In the genomic region with DNA sequence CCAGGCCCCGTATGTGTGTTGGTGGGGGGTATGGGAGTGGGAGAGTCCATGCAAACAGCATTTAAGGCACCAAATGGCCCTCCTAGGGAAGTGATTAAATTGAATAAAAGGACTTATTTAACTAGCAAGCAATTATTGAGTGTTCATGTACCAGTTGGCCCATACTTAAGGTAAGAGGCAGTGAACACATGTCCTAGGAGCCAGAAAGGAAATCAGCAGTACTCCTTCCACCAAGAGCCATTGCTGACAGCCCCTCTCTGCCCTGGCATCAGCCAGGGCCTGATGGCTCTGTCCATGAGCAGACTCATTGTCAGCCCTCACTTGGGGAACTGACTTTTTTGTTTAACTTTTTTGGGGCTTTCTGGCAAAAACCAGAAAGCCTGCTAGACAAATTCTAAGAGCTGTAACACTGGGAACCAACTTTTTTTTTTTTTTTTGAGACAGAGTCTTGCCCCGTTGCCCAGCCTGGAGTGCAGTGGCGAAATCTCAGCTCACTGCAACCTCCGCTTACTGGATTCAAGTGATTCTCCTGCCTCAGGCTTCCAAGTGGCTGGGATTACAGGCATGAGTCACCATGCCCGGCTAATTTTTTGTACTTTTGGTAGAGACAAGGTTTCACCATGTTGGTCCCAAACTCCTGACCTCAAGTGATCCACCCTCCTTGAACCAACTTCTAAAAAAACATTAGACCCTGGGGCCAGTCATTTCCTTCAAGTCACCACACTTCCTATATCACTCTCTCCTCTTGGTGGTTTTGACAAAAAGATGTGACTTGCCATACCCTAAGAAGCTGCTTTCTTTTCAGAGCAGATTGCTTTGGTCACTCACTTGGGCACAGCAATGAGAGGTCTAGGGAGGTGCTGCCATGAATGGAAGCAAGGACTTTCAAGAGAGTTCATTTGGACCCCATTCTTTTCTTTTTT, we compare ENCODE assay signal across 1 cellular context.
TF ChIP-seq lines count a peak whose summit lies in the region.

No MANE protein-coding gene starts in this region.

TF ChIP-seq in HepG2, 621 proteins besides CTCF, POLR2A, EP300 and RAD21 (continued from another document):
- TF ChIP-seq ZNF275 (CRISPR knock-in tag; IDR thresholded peaks at IDR 0.05; ENCODE audit: borderline replicate concordance) (no peak), ZNF549 (CRISPR knock-in tag; IDR thresholded peaks at IDR 0.05) (no peak), RARA (CRISPR knock-in tag; IDR thresholded peaks at IDR 0.05) (peak; percentile 36; the same call in 1 of the 2 replicates), ZNF501 (CRISPR knock-in tag; IDR thresholded peaks at IDR 0.05) (peak; percentile 20; the same call in 1 of the 2 replicates), ZNF570 (CRISPR knock-in tag; IDR thresholded peaks at IDR 0.05; ENCODE audit: borderline replicate concordance) (no peak), CBX5 (CRISPR knock-in tag; IDR thresholded peaks at IDR 0.05; ENCODE audit: borderline replicate concordance) (no peak), FOXJ3 (CRISPR knock-in tag; IDR thresholded peaks at IDR 0.05; ENCODE audit: borderline replicate concordance) (no peak), GTF2F1 (IDR thresholded peaks at IDR 0.05; ENCODE audit: low read length) (no peak), TOE1 (CRISPR knock-in tag; IDR thresholded peaks at IDR 0.05) (no peak)
